14 cellular contexts compared by ENCODE assay signal in the genomic region with DNA sequence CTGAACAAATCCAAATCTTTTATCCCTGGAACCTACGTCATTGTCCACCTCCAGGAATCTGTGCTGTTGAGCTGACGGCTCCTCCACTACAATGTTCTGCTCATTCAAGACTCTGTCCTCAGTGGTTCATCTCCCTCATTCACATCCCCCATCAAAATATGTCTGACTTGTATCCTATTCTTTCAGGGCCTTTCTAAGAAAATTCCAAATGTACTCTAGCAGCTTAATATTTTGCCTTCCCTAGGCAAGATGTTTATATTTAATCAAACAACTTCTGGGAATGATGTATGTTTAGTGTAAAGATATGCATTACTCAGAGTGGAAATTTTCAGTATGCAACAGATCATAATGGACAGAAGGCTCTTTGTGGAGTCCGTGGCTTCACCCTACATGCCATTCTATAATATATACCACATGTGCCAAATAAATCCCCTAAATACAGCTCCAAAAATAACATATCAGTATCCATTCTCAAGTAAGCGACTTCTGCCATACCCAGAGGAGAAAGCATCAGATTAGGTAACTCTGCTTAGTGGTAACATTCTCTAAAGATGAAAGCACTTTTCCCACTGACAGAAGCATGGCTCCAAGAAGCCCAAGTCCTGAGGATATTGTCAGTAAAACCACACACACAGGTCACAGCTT.
DNase-seq lines count a peak whose midpoint lies in the region; ATAC-seq and TF ChIP-seq lines count a peak whose summit lies in the region.
"Had no signal": no experiment of that assay in that cellular context is flagged by ENCODE, and none has a peak within 500 bp of the region (broad histone marks: within the 10 kb centered on the region; RNA-seq: fewer than 3 reads in every experiment).

No MANE protein-coding gene starts in this region.

- intact Hi-C loops in A673 (cut with micrococcal nuclease; ENCODE audit: unreplicated experiment) = no loop called here

- POLR2A ChIA-PET in AG04449 (lab: Yijun Ruan, JAX) (interaction anchor here (0.6 to 1.7 kb wide), 9 partner anchors 21 to 127 kb away, joined by 3 to 11 read pairs (median 4); no protein-coding TSS in a partner anchor), A673 (lab: Charles Lee; ENCODE audit: low non-redundant PET) (no interaction called here)

- DNase-seq in AG04449 (ENCODE audit: low read depth, low spot score) (peak; percentile 97), HCEC 1CT (peak; percentile 96), astrocyte of the spinal cord (ENCODE audit: low read depth, low spot score) (peak; percentile 94), foreskin melanocyte (peak; percentile 57), NCI-H345 treated with DMSO at 0.1 percent for 48 hours (lab: John Stamatoyannopoulos, UW; ENCODE audit: unreplicated experiment) (no peak), A673 (ENCODE audit: low spot score) (no peak)
- no peak for DNase-seq in stimulated activated naive CD4-positive, alpha-beta T cell treated with Interleukin-2 at 50 U/mL for 16 hours (lab: John Stamatoyannopoulos, UW)
- DNase-seq: NCI-H1930, NCI-H526 treated with DMSO at 0.1 percent for 48 hours, PC-9, psoas muscle, testis had no signal

- CTCF ChIA-PET in AG04449 (lab: Yijun Ruan, JAX) = interaction anchor here (0.8 to 3.0 kb wide), 7 partner anchors 16 to 391 kb away, joined by 3 to 6 read pairs (median 4); no protein-coding TSS in a partner anchor
- CTCF ChIA-PET in A673 (lab: Charles Lee) = no interaction called here

- peaks cover 45% of the 10 kb centered on the region for H3K27me3 ChIP-seq in A673 (replicated peaks; ENCODE audit: insufficient read depth, low read depth, low read length, poor library complexity)
- H3K27me3 ChIP-seq: testis had no signal

- BruUV-seq in A673 (replicated peaks; lab: Mats Ljungman, UMichigan) = no TSS peak

- ATAC-seq in HG02759 (IDR thresholded peaks at IDR 0.05; ENCODE audit: unreplicated experiment) = no peak
- ATAC-seq: psoas muscle had no signal

- H3K27ac ChIP-seq in A673 (ENCODE audit: low read depth, low read length, poor library complexity, severe bottlenecking) = no peak overlapping the region
- H3K27ac ChIP-seq: cardiac muscle cell, PC-9, psoas muscle, testis had no signal

- in situ Hi-C loops in astrocyte of the spinal cord (cut with HindIII; ENCODE audit: low sequenced_read_pairs) = no loop called here

- no peaks in the 10 kb centered on the region for H3K9me3 ChIP-seq in A673 (ENCODE audit: low read depth, low read length, poor library complexity, severe bottlenecking)
- H3K9me3 ChIP-seq: psoas muscle, testis had no signal

- TF ChIP-seq CTCF in AG04449 (IDR thresholded peaks at IDR 0.05; ENCODE audit: insufficient read depth, low read length, missing control alignments) (no peak), astrocyte of the spinal cord (IDR thresholded peaks at IDR 0.05; ENCODE audit: low read depth, low read length) (no peak), A673 (conservative IDR thresholded peaks at IDR 0.05; ENCODE audit: low read depth, low read length) (no peak)

- no peaks in the 10 kb centered on the region for H3K36me3 ChIP-seq in A673 (ENCODE audit: insufficient read depth, low read length, poor library complexity, severe bottlenecking)
- H3K36me3 ChIP-seq: cardiac muscle cell had no signal

- no peak overlapping the region for H3K4me3 ChIP-seq in AG04449 (ENCODE audit: low read depth, low read length)
- no peak overlapping the region for H3K4me3 ChIP-seq in astrocyte of the spinal cord (ENCODE audit: low read depth, low read length)
- no peak overlapping the region for H3K4me3 ChIP-seq in A673 (ENCODE audit: low read depth, low read length, poor library complexity, severe bottlenecking)
- H3K4me3 ChIP-seq: cardiac muscle cell, PC-9, psoas muscle, testis had no signal

- no peaks in the 10 kb centered on the region for H3K4me1 ChIP-seq in A673 (ENCODE audit: insufficient read depth, low read length, poor library complexity, severe bottlenecking)
- H3K4me1 ChIP-seq: testis had no signal

Comparison
In these comparisons a context has a peak if more than half of its experiments do, and no peak if none do; other contexts are left out.
1. DNase-seq: peak in AG04449 (single experiment), HCEC 1CT (single experiment), astrocyte of the spinal cord (single experiment) and foreskin melanocyte (single experiment); none in NCI-H345 treated with DMSO at 0.1 percent for 48 hours (single experiment), A673 (single experiment) and stimulated activated naive CD4-positive, alpha-beta T cell treated with Interleukin-2 at 50 U/mL for 16 hours (single experiment).